Comparison of ENCODE assay signal across 8 cellular contexts in the genomic region with DNA sequence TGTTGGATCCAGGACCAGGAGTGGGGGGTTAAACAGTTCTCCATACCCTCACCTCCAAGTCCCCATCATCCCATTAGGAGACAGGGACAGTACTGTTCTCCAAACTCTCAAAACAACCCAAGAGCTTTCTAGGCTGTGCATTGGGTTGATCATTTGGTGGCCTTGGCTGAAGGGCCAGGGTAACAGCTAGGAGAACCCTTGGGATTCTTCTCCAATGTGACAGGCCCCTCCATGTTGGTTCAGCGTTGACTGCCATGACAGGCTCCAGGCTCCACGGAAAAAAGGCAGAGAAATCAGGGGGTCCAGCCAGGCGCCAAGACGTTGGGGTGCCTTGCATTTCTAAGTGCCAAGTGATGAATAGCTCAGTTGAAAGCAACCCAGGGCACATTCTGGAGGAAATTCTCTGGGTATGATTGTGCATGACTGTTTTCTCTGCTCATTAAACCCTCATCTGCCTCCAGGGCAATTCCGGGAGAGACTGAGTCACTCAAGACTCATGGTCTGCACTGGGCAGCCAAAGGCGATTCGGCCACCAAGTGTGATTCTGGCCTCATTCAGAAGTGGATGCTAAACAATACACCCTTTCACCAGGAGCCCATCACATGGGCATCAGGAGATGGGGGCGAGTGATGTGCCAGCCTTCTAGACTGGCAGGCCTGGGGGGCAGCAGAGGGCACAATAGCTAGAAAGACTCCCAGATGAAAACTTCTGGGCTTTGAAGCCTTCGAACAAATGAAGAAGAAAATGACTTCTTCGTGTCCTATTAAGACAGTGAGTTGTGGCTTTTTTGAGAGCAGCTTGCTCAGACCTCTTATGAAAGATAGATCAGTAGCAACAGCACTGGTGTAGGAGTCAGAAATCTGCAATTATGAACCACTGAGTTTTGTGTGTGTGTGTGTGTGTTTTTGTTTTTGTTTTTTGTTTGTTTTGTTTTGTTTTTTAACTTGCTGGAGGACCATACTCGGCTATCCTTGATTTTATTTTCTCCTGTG. TPM values are rescaled to one million over a fixed set of nuclear protein-coding genes. Genes with fewer than 3 reads are reported as not detected.
DNase-seq lines count a peak whose midpoint lies in the region; ATAC-seq and TF ChIP-seq lines count a peak whose summit lies in the region.

No MANE protein-coding gene starts in this region.

- H3K27ac ChIP-seq in skin epidermis: peak overlapping the region; percentile 24 to 95 (median 82)

- no peaks in the 10 kb centered on the region for H3K9me3 Mint-ChIP-seq in activated CD8-positive, alpha-beta T cell treated with anti-CD3 and anti-CD28 coated beads, Interleukin-2, amount 10 ng/mL, durations not matched to agents 7 days and 5 days (ENCODE audit: insufficient read depth)

- H3K27ac Mint-ChIP-seq in activated CD8-positive, alpha-beta T cell treated with anti-CD3 and anti-CD28 coated beads, Interleukin-2, amount 10 ng/mL, durations not matched to agents 7 days and 5 days: peak overlapping the region; percentile 99

- no peak for TF ChIP-seq CTCF in foreskin fibroblast (IDR thresholded peaks at IDR 0.05; ENCODE audit: low read depth, low read length)

- H3K4me3 ChIP-seq in foreskin fibroblast (ENCODE audit: low read depth in 1 of 2, low read length in 2 of 2) (peak overlapping the region in 1 of 2 donors; percentile 2), skin epidermis (peak overlapping the region in 1 of 7 experiments; percentile 4)

- H3K4me3 Mint-ChIP-seq in activated CD8-positive, alpha-beta T cell treated with anti-CD3 and anti-CD28 coated beads, Interleukin-2, amount 10 ng/mL, durations not matched to agents 7 days and 5 days: peak overlapping the region; percentile 68

- ATAC-seq in GM18498 (IDR thresholded peaks at IDR 0.05; ENCODE audit: unreplicated experiment): peak; percentile 7
- peak; percentile 2 for ATAC-seq in HG02943 (IDR thresholded peaks at IDR 0.05; ENCODE audit: low read depth, unreplicated experiment)
- peak; percentile 3 for ATAC-seq in activated CD8-positive, alpha-beta T cell treated with anti-CD3 and anti-CD28 coated beads, Interleukin-2, amount 10 ng/mL, durations not matched to agents 7 days and 5 days

- DNase-seq in activated CD8-positive, alpha-beta T cell treated with anti-CD3 and anti-CD28 coated beads, Interleukin-2, amount 10 ng/mL, durations not matched to agents 7 days and 5 days: peak; percentile 37
- DNase-seq in foreskin fibroblast (peak; percentile 96 to 98), Kasumi-1 (lab: John Stamatoyannopoulos, UW) (no peak), NAMALWA (ENCODE audit: low spot score) (no peak), NCI-H2029 (lab: John Stamatoyannopoulos, UW) (no peak)

- CTCF ChIA-PET in activated CD8-positive, alpha-beta T cell treated with anti-CD3 and anti-CD28 coated beads, Interleukin-2, amount 10 ng/mL, durations not matched to agents 7 days and 5 days (lab: Charles Lee): interaction anchor here (0.7 to 13.5 kb wide), 22 partner anchors 11 to 251 kb away, joined by 3 to 218 read pairs (median 5); a partner anchor contains a TSS

- no peaks in the 10 kb centered on the region for H3K27me3 Mint-ChIP-seq in activated CD8-positive, alpha-beta T cell treated with anti-CD3 and anti-CD28 coated beads, Interleukin-2, amount 10 ng/mL, durations not matched to agents 7 days and 5 days (ENCODE audit: low read depth)

- peaks cover 99% of the 10 kb centered on the region for H3K4me1 Mint-ChIP-seq in activated CD8-positive, alpha-beta T cell treated with anti-CD3 and anti-CD28 coated beads, Interleukin-2, amount 10 ng/mL, durations not matched to agents 7 days and 5 days (ENCODE audit: low read depth)

- POLR2A ChIA-PET in activated CD8-positive, alpha-beta T cell treated with anti-CD3 and anti-CD28 coated beads, Interleukin-2, amount 10 ng/mL, durations not matched to agents 7 days and 5 days (lab: Charles Lee): interaction anchor here (0.9 to 5.7 kb wide), 16 partner anchors 8 to 153 kb away, joined by 3 to 61 read pairs (median 6); a partner anchor contains a TSS

- H3K36me3 Mint-ChIP-seq in activated CD8-positive, alpha-beta T cell treated with anti-CD3 and anti-CD28 coated beads, Interleukin-2, amount 10 ng/mL, durations not matched to agents 7 days and 5 days (ENCODE audit: low read depth): peaks cover 81% of the 10 kb centered on the region

RNA-seq across cellular contexts. Expression of a gene that starts 27.7 kb away (rescaled TPM):
- total RNA-seq in activated CD8-positive, alpha-beta T cell treated with anti-CD3 and anti-CD28 coated beads, Interleukin-2, amount 10 ng/mL, durations not matched to agents 7 days and 5 days: 100 to 1,000 TPM; 398 to 399 TPM

Comparison
In these comparisons a context has a peak if more than half of its experiments do, and no peak if none do; other contexts are left out.
1. DNase-seq: peak in activated CD8-positive, alpha-beta T cell treated with anti-CD3 and anti-CD28 coated beads, Interleukin-2, amount 10 ng/mL, durations not matched to agents 7 days and 5 days (single experiment) and foreskin fibroblast (2 of 2); none in Kasumi-1 (0 of 2), NAMALWA (single experiment) and NCI-H2029 (single experiment).
2. Peak in every context shown above with its lines, with median percentiles within 50 percentile points of each other: ATAC-seq.